Comparison of ENCODE assay signal across 1 cellular context in the genomic region with DNA sequence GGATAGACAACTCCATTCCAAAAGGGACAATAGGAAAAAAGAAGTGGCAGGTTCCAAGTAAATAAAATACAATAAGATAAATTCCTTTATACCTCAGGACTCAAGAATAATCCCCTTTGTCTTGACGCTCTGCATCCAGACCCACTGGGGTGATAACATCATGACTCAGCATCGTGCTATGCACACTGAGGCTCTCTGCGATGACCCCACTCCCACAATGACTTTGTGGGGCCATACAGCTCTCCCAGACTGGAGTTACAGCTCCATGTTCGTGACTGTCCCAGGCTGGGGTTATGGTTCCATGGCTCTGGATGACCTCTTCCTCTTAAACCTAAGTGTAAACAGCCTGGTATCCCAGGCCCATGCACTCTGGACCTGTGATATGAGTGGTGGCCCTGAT.
TF ChIP-seq lines count a peak whose summit lies in the region.

No MANE protein-coding gene starts in this region.

TF ChIP-seq in IMR-90, 13 proteins besides CTCF, POLR2A, EP300 and RAD21:
- TF ChIP-seq CEBPB (IDR thresholded peaks at IDR 0.05; ENCODE audit: low read depth, low read length) (no peak), USF2 (IDR thresholded peaks at IDR 0.05; ENCODE audit: low read depth, low read length) (no peak), NFE2L2 (IDR thresholded peaks at IDR 0.05; ENCODE audit: low read depth, low read length) (0 out of 2 replicates have a peak, but pooled peaks have one; percentile 20), CHD1 (IDR thresholded peaks at IDR 0.05; ENCODE audit: low read depth, low read length) (no peak)
